Comparison of ENCODE assay signal across 9 cellular contexts in the genomic region with DNA sequence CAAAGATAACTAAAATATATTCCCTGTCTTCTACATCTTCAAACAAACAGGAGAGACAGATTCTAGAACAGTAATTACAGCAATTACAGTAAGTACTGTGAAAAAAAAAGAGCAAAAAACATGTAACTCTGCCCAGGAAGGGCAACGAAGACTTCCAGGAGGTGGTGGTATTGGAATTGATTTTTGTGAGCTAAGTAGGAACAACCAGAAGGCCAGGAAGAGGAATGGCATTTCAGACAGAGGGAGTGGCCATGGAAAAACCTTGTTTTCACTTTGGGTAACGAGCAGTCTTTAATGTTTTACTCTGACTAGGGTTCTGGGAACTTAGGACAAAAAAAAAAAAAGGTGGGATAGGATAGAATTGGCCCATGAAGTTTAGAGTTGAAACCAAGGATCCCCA.
A peak's percentile ranks its signal among the peaks of the same experiment; 100 is the strongest.
DNase-seq lines count a peak whose midpoint lies in the region; ATAC-seq, FAIRE-seq and TF ChIP-seq lines count a peak whose summit lies in the region.
"Had no signal": no experiment of that assay in that cellular context is flagged by ENCODE, and none has a peak within 500 bp of the region (broad histone marks: within the 10 kb centered on the region; RNA-seq: fewer than 3 reads in every experiment).

No MANE protein-coding gene starts in this region.

- H4K8ac ChIP-seq in mesenchymal stem cell (ENCODE audit: low read length) = no peak overlapping the region

- peaks cover 6% of the 10 kb centered on the region for H3K79me2 ChIP-seq in GM12878 (ENCODE audit: control insufficient read depth, insufficient read depth, low read length)

- H3K9me3 ChIP-seq in left ventricle myocardium inferior (replicated peaks) (no peaks in the 10 kb centered on the region), GM12878 (replicated peaks; ENCODE audit: control insufficient read depth, insufficient read depth, low read length) (no peaks in the 10 kb centered on the region), mesenchymal stem cell (ENCODE audit: control insufficient read depth, low read length) (no peaks in the 10 kb centered on the region), upper lobe of right lung (no peaks in the 10 kb centered on the region)

- H3K79me1 ChIP-seq in mesenchymal stem cell (replicated peaks; ENCODE audit: low read length, poor library complexity, severe bottlenecking) = no peaks in the 10 kb centered on the region

- SMC1A ChIA-PET in GM12878 (lab: Charles Lee; ENCODE audit: uncharacterized antibody, unreplicated experiment) = interaction anchor here (0.6 to 24.0 kb wide), 23 partner anchors 10 to 514 kb away, joined by 3 to 805 read pairs (median 50); a partner anchor contains a TSS

- WGBS in GM12878 (ENCODE audit: insufficient coverage, insufficient replicate concordance, low lambda C conversion rate, missing lambda C conversion rate) = 66% methylated on average over 2 of the region's 2 CpGs
- WGBS in mesenchymal stem cell = 32% methylated on average over 2 of the region's 2 CpGs

- H2AK5ac ChIP-seq in mesenchymal stem cell (ENCODE audit: low read length, severe bottlenecking) = no peak overlapping the region

- TF ChIP-seq RAD21 in GM12878 (IDR thresholded peaks at IDR 0.05; ENCODE audit: insufficient read depth, low read depth, low read length) = no peak

- no peak overlapping the region for H2BK120ac ChIP-seq in mesenchymal stem cell (ENCODE audit: low read depth, low read length)

- RAD21 ChIA-PET in GM12878 (lab: Charles Lee; ENCODE audit: unreplicated experiment) = interaction anchor here (1.0 to 11.6 kb wide), 25 partner anchors 10 to 695 kb away, joined by 3 to 356 read pairs (median 41); a partner anchor contains a TSS

- H3K4me3 ChIP-seq in left ventricle myocardium inferior (no peak overlapping the region), GM12878 (peak overlapping the region; percentile 46), mesenchymal stem cell (ENCODE audit: insufficient read depth in 1 of 2, low read depth in 1 of 2, low read length in 2 of 2) (no peak overlapping the region), upper lobe of right lung (no peak overlapping the region), foreskin fibroblast (ENCODE audit: low read depth in 1 of 2, low read length in 2 of 2) (no peak overlapping the region)

- no peak overlapping the region for H3K23ac ChIP-seq in mesenchymal stem cell (ENCODE audit: low read length in 2 of 2)

- H2BK12ac ChIP-seq in mesenchymal stem cell (ENCODE audit: low read length in 2 of 2) = peak overlapping the region in 1 of 2 experiments; percentile 54

- no TSS peak for BruUV-seq in GM12878 (replicated peaks; lab: Mats Ljungman, UMichigan)

- CTCF ChIA-PET in GM12878 (lab: Yijun Ruan, JAX) = interaction anchor here (0.6 to 8.6 kb wide), 13 partner anchors 10 to 434 kb away, joined by 3 to 179 read pairs (median 11); no protein-coding TSS in a partner anchor

- intact Hi-C loops in left ventricle myocardium inferior (cut with micrococcal nuclease) = no loop called here
- intact Hi-C loops in left ventricle myocardium superior (cut with micrococcal nuclease) = loop anchor here (10.0 kb wide), 1 partner anchor 58 kb away; no protein-coding TSS in a partner anchor
- intact Hi-C loops in GM12878 (cut with micrococcal nuclease; ENCODE audit: unreplicated experiment) = no loop called here
- intact Hi-C loops in upper lobe of right lung (cut with DNase I) = no loop called here

- H3K36me3 ChIP-seq in left ventricle myocardium inferior = no peaks in the 10 kb centered on the region
- H3K36me3 ChIP-seq in GM12878 (ENCODE audit: control insufficient read depth in 2 of 2, insufficient read depth in 2 of 2, low read length in 1 of 2) = no peaks in the 10 kb centered on the region
- no peaks in the 10 kb centered on the region for H3K36me3 ChIP-seq in mesenchymal stem cell (ENCODE audit: control insufficient read depth in 1 of 2, insufficient read depth in 2 of 2, low read depth in 1 of 2, low read length in 2 of 2)
- H3K36me3 ChIP-seq in upper lobe of right lung = no peaks in the 10 kb centered on the region

- in situ Hi-C loops in GM12878 (cut with MboI) = no loop called here

- no peak overlapping the region for H3K4ac ChIP-seq in mesenchymal stem cell (ENCODE audit: low read depth in 1 of 2, low read length in 2 of 2)

- no peak overlapping the region for H2BK15ac ChIP-seq in mesenchymal stem cell (ENCODE audit: low read depth, poor library complexity, severe bottlenecking)

- H3K4me1 ChIP-seq in left ventricle myocardium inferior = peaks cover 49% of the 10 kb centered on the region
- peaks cover 44% of the 10 kb centered on the region for H3K4me1 ChIP-seq in GM12878 (ENCODE audit: control insufficient read depth, insufficient read depth, low read length)
- H3K4me1 ChIP-seq in mesenchymal stem cell (ENCODE audit: control insufficient read depth, insufficient read depth, low read depth, low read length) = no peaks in the 10 kb centered on the region
- peaks cover 39% of the 10 kb centered on the region for H3K4me1 ChIP-seq in upper lobe of right lung

- TF ChIP-seq POLR2A in GM12878 (IDR thresholded peaks at IDR 0.05; ENCODE audit: low read depth, low read length) = no peak

- FAIRE-seq in GM12878 (lab: Jason Lieb, UNC) = no peak

- DNase-seq in left ventricle myocardium inferior (no peak), left ventricle myocardium superior (no peak), GM12878 (ENCODE audit: low read depth, low spot score) (no peak), mesenchymal stem cell (peak; percentile 17), upper lobe of right lung (no peak), foreskin fibroblast (no peak), GDM1 (lab: John Stamatoyannopoulos, UW) (no peak)
- DNase-seq in stimulated activated naive CD4-positive, alpha-beta T cell treated with Interleukin-2 at 50 U/mL for 16 hours (lab: John Stamatoyannopoulos, UW) = no peak
- DNase-seq: EL had no signal

- no peak overlapping the region for H2BK5ac ChIP-seq in mesenchymal stem cell (ENCODE audit: low read depth, low read length, poor library complexity, severe bottlenecking)

- 0 out of 2 replicates have a peak overlapping the region, but pooled peaks have one; percentile 20 for H2AFZ ChIP-seq in GM12878 (ENCODE audit: control insufficient read depth, low read depth, low read length)
- H2AFZ ChIP-seq in mesenchymal stem cell (ENCODE audit: low read depth, low read length) = no peak overlapping the region

- POLR2A ChIA-PET in GM12878 (lab: Charles Lee) = interaction anchor here (0.7 to 9.0 kb wide), 11 partner anchors 10 to 372 kb away, joined by 3 to 170 read pairs (median 10); a partner anchor contains a TSS

- H3K9ac ChIP-seq in GM12878 (ENCODE audit: control insufficient read depth, insufficient read depth, low read length) (peak overlapping the region; percentile 75), mesenchymal stem cell (ENCODE audit: low read length) (peak overlapping the region; percentile 7)

- no peak overlapping the region for H3K14ac ChIP-seq in mesenchymal stem cell (ENCODE audit: low read length in 2 of 2)

- ATAC-seq in left ventricle myocardium superior (no peak), GM12878 (no peak), upper lobe of right lung (no peak)

- no peak overlapping the region for H4K91ac ChIP-seq in mesenchymal stem cell (ENCODE audit: low read length)

- H3K4me2 ChIP-seq in GM12878 (ENCODE audit: control insufficient read depth, insufficient read depth) (peak overlapping the region; percentile 93), mesenchymal stem cell (ENCODE audit: low read length, poor library complexity, severe bottlenecking) (no peak overlapping the region)

- no peak overlapping the region for H3K18ac ChIP-seq in mesenchymal stem cell (ENCODE audit: low read depth in 1 of 2, low read length in 2 of 2)

- no peaks in the 10 kb centered on the region for H4K20me1 ChIP-seq in GM12878 (ENCODE audit: control insufficient read depth, insufficient read depth)

- TF ChIP-seq CTCF in left ventricle myocardium inferior (IDR thresholded peaks at IDR 0.05; ENCODE audit: borderline replicate concordance) (peak; percentile 14), GM12878 (IDR thresholded peaks at IDR 0.05 in 2 of 3, conservative IDR thresholded peaks at IDR 0.05 in 1 of 3; ENCODE audit: control insufficient read depth in 2 of 3, extremely low read depth in 1 of 3, insufficient read depth in 1 of 3, low read depth in 3 of 3, low read length in 3 of 3) (peak in 1 of 3 experiments; percentile 18; a peak in 1 of 6 replicates), upper lobe of right lung (IDR thresholded peaks at IDR 0.05) (no peak), foreskin fibroblast (IDR thresholded peaks at IDR 0.05; ENCODE audit: low read depth, low read length) (no peak)

- H3K27ac ChIP-seq in left ventricle myocardium inferior (replicated peaks) (peak overlapping the region; percentile 88), GM12878 (ENCODE audit: control insufficient read depth, insufficient read depth) (peak overlapping the region; percentile 100), mesenchymal stem cell (ENCODE audit: low read length, poor library complexity, severe bottlenecking) (no peak overlapping the region), upper lobe of right lung (peak overlapping the region; percentile 80)

- no peak for TF ChIP-seq EP300 in GM12878 (IDR thresholded peaks at IDR 0.05; ENCODE audit: borderline replicate concordance in 1 of 2, control insufficient read depth in 1 of 2, low read depth in 2 of 2, low read length in 2 of 2)

- H3K27me3 ChIP-seq in left ventricle myocardium inferior (ENCODE audit: low read depth) (no peaks in the 10 kb centered on the region), GM12878 (replicated peaks in 1 of 2; ENCODE audit: control insufficient read depth in 2 of 2, insufficient read depth in 2 of 2, low read length in 1 of 2) (no peaks in the 10 kb centered on the region), mesenchymal stem cell (ENCODE audit: control insufficient read depth in 1 of 2, insufficient read depth in 1 of 2, low read length in 2 of 2) (peaks cover 0 to 3% of the 10 kb centered on the region in 2 experiments), upper lobe of right lung (no peaks in the 10 kb centered on the region)

TF ChIP-seq in GM12878, 131 proteins besides CTCF, POLR2A, EP300 and RAD21 (continues in another document):
- TF ChIP-seq SREBF2 (IDR thresholded peaks at IDR 0.05; ENCODE audit: low read length) (no peak), TBL1XR1 (IDR thresholded peaks at IDR 0.05; ENCODE audit: low read depth, low read length) (no peak), ZSCAN29 (IDR thresholded peaks at IDR 0.05) (no peak), WRNIP1 (IDR thresholded peaks at IDR 0.05; ENCODE audit: borderline replicate concordance, low read depth, low read length) (no peak)
